ENCODE assay signal across 29 cellular contexts in genomic region chr3:100783619-100784018, GRCh38.
"Had no signal": no experiment of that assay in that cellular context is flagged by ENCODE, and none has a peak within 500 bp of the region (broad histone marks: within the 10 kb centered on the region; RNA-seq: fewer than 3 reads in every experiment).

No MANE protein-coding gene starts in this region.

- H3K27ac Mint-ChIP-seq: activated CD4-positive, alpha-beta T cell treated with anti-CD3 and anti-CD28 coated beads for 36 hours; activated CD4-positive, alpha-beta T cell treated with anti-CD3 and anti-CD28 coated beads, Interleukin-2, amount 10 ng/mL, durations not matched to agents 7 days and 5 days; activated CD8-positive, alpha-beta T cell treated with anti-CD3 and anti-CD28 coated beads, Interleukin-2, amount 10 ng/mL, durations not matched to agents 7 days and 5 days; activated naive CD4-positive, alpha-beta T cell treated with anti-CD3 and anti-CD28 coated beads for 36 hours; activated naive CD4-positive, alpha-beta T cell treated with anti-CD3 and anti-CD28 coated beads, Interleukin-2, amount 50 U/mL, for 72 hours; activated T-cell treated with anti-CD3 and anti-CD28 coated beads, Interleukin-2, amount 50 U/mL, for 24 hours; activated T-helper 1 cell treated with anti-CD3 and anti-CD28 coated beads, Interleukin-12 subunit alpha, Interleukin-12 subunit beta, Interleukin-2, Interleukin-4 antibody, amounts not matched to agents 30 ng/mL and 10 ng/mL and 1 ng/mL, durations not matched to agents 14 hours and 24 hours and 36 hours; T-helper 1 cell treated with Interleukin-12 subunit alpha and Interleukin-12 subunit beta and Interleukin-4 antibody, amounts not matched to agents 30 μg/mL and 1 μg/mL, for 36 hours; T-helper 2 cell treated with Interferon-gamma antibody and Interleukin-4, amounts not matched to agents 5 μg/mL and 100 μg/mL, for 36 hours; WTC11 had no signal

- H3K4me1 Mint-ChIP-seq: activated CD4-positive, alpha-beta T cell treated with anti-CD3 and anti-CD28 coated beads for 36 hours; activated CD4-positive, alpha-beta T cell treated with anti-CD3 and anti-CD28 coated beads, Interleukin-2, amount 10 ng/mL, durations not matched to agents 7 days and 5 days had no signal

- H3K4me3 Mint-ChIP-seq: activated CD4-positive, alpha-beta T cell treated with anti-CD3 and anti-CD28 coated beads for 36 hours; activated CD4-positive, alpha-beta T cell treated with anti-CD3 and anti-CD28 coated beads, Interleukin-2, amount 10 ng/mL, durations not matched to agents 7 days and 5 days; activated CD8-positive, alpha-beta T cell treated with anti-CD3 and anti-CD28 coated beads, Interleukin-2, amount 10 ng/mL, durations not matched to agents 7 days and 5 days; activated naive CD4-positive, alpha-beta T cell treated with anti-CD3 and anti-CD28 coated beads for 36 hours; activated T-cell treated with anti-CD3 and anti-CD28 coated beads, Interleukin-2, amount 50 U/mL, for 24 hours; activated T-helper 1 cell treated with anti-CD3 and anti-CD28 coated beads, Interleukin-12 subunit alpha, Interleukin-12 subunit beta, Interleukin-2, Interleukin-4 antibody, amounts not matched to agents 30 ng/mL and 10 ng/mL and 1 ng/mL, durations not matched to agents 14 hours and 24 hours and 36 hours; T-helper 1 cell treated with Interleukin-12 subunit alpha and Interleukin-12 subunit beta and Interleukin-4 antibody, amounts not matched to agents 30 μg/mL and 1 μg/mL, for 36 hours; T-helper 2 cell treated with Interferon-gamma antibody and Interleukin-4, amounts not matched to agents 5 μg/mL and 100 μg/mL, for 36 hours; WTC11 had no signal

- H3K9ac ChIP-seq: SK-N-SH had no signal

- ATAC-seq: activated CD4-positive, alpha-beta T cell treated with anti-CD3 and anti-CD28 coated beads for 36 hours; activated CD4-positive, CD25-positive, alpha-beta regulatory T cell treated with anti-CD3 and anti-CD28 coated beads, Interleukin-2, amount 50 U/mL, for 24 hours; activated CD8-positive, alpha-beta T cell treated with anti-CD3 and anti-CD28 coated beads, Interleukin-2, amount 10 ng/mL, durations not matched to agents 7 days and 5 days; activated naive CD4-positive, alpha-beta T cell treated with anti-CD3 and anti-CD28 coated beads, Interleukin-2, amount 50 U/mL, for 72 hours; body of pancreas; Panc1; WTC11 had no signal

- H3K27ac ChIP-seq: adrenal gland, body of pancreas, SJCRH30 had no signal

- H3K9me3 ChIP-seq: body of pancreas, SK-N-SH had no signal

- H3K4me1 ChIP-seq: adrenal gland, body of pancreas, breast epithelium had no signal

- H3K27me3 ChIP-seq: adrenal gland, body of pancreas, breast epithelium, SJCRH30 had no signal

- H3K4me3 ChIP-seq: adrenal gland, body of pancreas, breast epithelium, SJCRH30 had no signal

- H3K36me3 ChIP-seq: adrenal gland, breast epithelium, SJCRH30 had no signal

- H3K4me2 ChIP-seq: SK-N-SH had no signal

- DNase-seq: activated CD4-positive, alpha-beta T cell treated with anti-CD3 and anti-CD28 coated beads for 36 hours; activated CD4-positive, alpha-beta T cell treated with anti-CD3 and anti-CD28 coated beads, Interleukin-2, amount 10 ng/mL, durations not matched to agents 7 days and 5 days; activated CD4-positive, alpha-beta T cell treated with anti-CD3 and anti-CD28 coated beads, Interleukin-2, amount 50 U/mL, for 48 hours; activated CD8-positive, alpha-beta T cell treated with anti-CD3 and anti-CD28 coated beads, Interleukin-2, amount 10 ng/mL, durations not matched to agents 7 days and 5 days; activated gamma-delta T cell treated with Interleukin-2 at 50 U/mL for 16 hours; activated naive CD4-positive, alpha-beta T cell treated with anti-CD3 and anti-CD28 coated beads for 36 hours; activated T-cell treated with anti-CD3 and anti-CD28 coated beads, Interleukin-2, amount 50 U/mL, for 24 hours; adrenal gland; body of pancreas; Kasumi-1; KG1; MM.1S; MV-4-11; NCI-H1092; NCI-H1436 treated with DMSO at 0.1 percent for 48 hours; NCI-H1694 treated with DMSO at 0.1 percent for 48 hours; NCI-H2029; NCI-H345; SHP77; SK-N-SH had no signal

- H3K27me3 Mint-ChIP-seq: activated CD4-positive, alpha-beta T cell treated with anti-CD3 and anti-CD28 coated beads for 36 hours; activated T-cell treated with anti-CD3 and anti-CD28 coated beads, Interleukin-2, amount 50 U/mL, for 24 hours had no signal
